ENCODE assay signal across 21 cellular contexts in genomic region chr9:9961487-9961886, GRCh38.
"Had no signal": no experiment of that assay in that cellular context is flagged by ENCODE, and none has a peak within 500 bp of the region (broad histone marks: within the 10 kb centered on the region; RNA-seq: fewer than 3 reads in every experiment).

No MANE protein-coding gene starts in this region.

- H3K27ac ChIP-seq: esophagus muscularis mucosa, gastroesophageal sphincter, sigmoid colon, testis, vagina had no signal

- H3K4me3 ChIP-seq: esophagus muscularis mucosa, gastroesophageal sphincter, sigmoid colon, smooth muscle cell, testis, vagina had no signal

- DNase-seq: activated CD4-positive, alpha-beta memory T cell treated with anti-CD3 and anti-CD28 coated beads for 36 hours; activated CD4-positive, alpha-beta T cell treated with anti-CD3 and anti-CD28 coated beads for 48 hours; activated CD4-positive, CD25-positive, alpha-beta regulatory T cell; activated naive CD4-positive, alpha-beta T cell treated with anti-CD3 and anti-CD28 coated beads for 36 hours; activated T-cell treated with anti-CD3 and anti-CD28 coated beads, Interleukin-2, amount 50 U/mL, for 48 hours; central memory CD4-positive, alpha-beta T cell; effector memory CD8-positive, alpha-beta T cell; hypothalamus; left cardiac atrium; nephron progenitor cell; sigmoid colon; stimulated activated CD4-positive, alpha-beta T cell treated with anti-CD3 and anti-CD28 coated beads, Interleukin-15, amount 100 ng/mL, for 24 hours; stimulated activated naive B cell treated with anti-CD40 and anti-IgM and Interleukin-4, amounts not matched to agents 10 μg/mL and 1 μg/mL and 100 μg/mL, for 72 hours; T-helper 17 cell; testis; trophoblast cell had no signal

- H3K27ac Mint-ChIP-seq: activated CD4-positive, alpha-beta memory T cell treated with anti-CD3 and anti-CD28 coated beads for 36 hours; activated naive CD4-positive, alpha-beta T cell treated with anti-CD3 and anti-CD28 coated beads for 36 hours; effector memory CD8-positive, alpha-beta T cell; memory B cell; nephron progenitor cell; stimulated activated naive B cell treated with anti-CD40 and anti-IgM and Interleukin-4, amounts not matched to agents 10 μg/mL and 1 μg/mL and 100 μg/mL, for 72 hours; T-helper 17 cell had no signal

- ATAC-seq: effector memory CD8-positive, alpha-beta T cell; gastroesophageal sphincter; left cardiac atrium; stimulated activated naive B cell treated with anti-CD40 and anti-IgM and Interleukin-4, amounts not matched to agents 10 μg/mL and 1 μg/mL and 100 μg/mL, for 72 hours; T-helper 17 cell had no signal

- H3K36me3 ChIP-seq: esophagus muscularis mucosa, gastroesophageal sphincter, sigmoid colon, vagina had no signal

- H3K9me3 Mint-ChIP-seq: activated CD4-positive, alpha-beta memory T cell treated with anti-CD3 and anti-CD28 coated beads for 36 hours; activated naive CD4-positive, alpha-beta T cell treated with anti-CD3 and anti-CD28 coated beads for 36 hours; memory B cell; nephron progenitor cell; stimulated activated naive B cell treated with anti-CD40 and anti-IgM and Interleukin-4, amounts not matched to agents 10 μg/mL and 1 μg/mL and 100 μg/mL, for 72 hours had no signal

- H3K9me3 ChIP-seq: esophagus muscularis mucosa, gastroesophageal sphincter, sigmoid colon, testis, vagina had no signal

- H3K36me3 Mint-ChIP-seq: activated CD4-positive, alpha-beta memory T cell treated with anti-CD3 and anti-CD28 coated beads for 36 hours; memory B cell; stimulated activated naive B cell treated with anti-CD40 and anti-IgM and Interleukin-4, amounts not matched to agents 10 μg/mL and 1 μg/mL and 100 μg/mL, for 72 hours had no signal

- H3K27me3 ChIP-seq: esophagus muscularis mucosa, gastroesophageal sphincter, sigmoid colon, testis, vagina had no signal

- H3K4me1 Mint-ChIP-seq: memory B cell; nephron progenitor cell; stimulated activated naive B cell treated with anti-CD40 and anti-IgM and Interleukin-4, amounts not matched to agents 10 μg/mL and 1 μg/mL and 100 μg/mL, for 72 hours; T-helper 17 cell had no signal

- H3K4me3 Mint-ChIP-seq: activated CD4-positive, alpha-beta memory T cell treated with anti-CD3 and anti-CD28 coated beads for 36 hours; activated naive CD4-positive, alpha-beta T cell treated with anti-CD3 and anti-CD28 coated beads for 36 hours; effector memory CD8-positive, alpha-beta T cell; memory B cell; nephron progenitor cell; stimulated activated naive B cell treated with anti-CD40 and anti-IgM and Interleukin-4, amounts not matched to agents 10 μg/mL and 1 μg/mL and 100 μg/mL, for 72 hours; T-helper 17 cell had no signal

- H3K4me2 ChIP-seq: smooth muscle cell had no signal

- H3K4me1 ChIP-seq: esophagus muscularis mucosa, gastroesophageal sphincter, sigmoid colon, testis, vagina had no signal
